In the genomic region with DNA sequence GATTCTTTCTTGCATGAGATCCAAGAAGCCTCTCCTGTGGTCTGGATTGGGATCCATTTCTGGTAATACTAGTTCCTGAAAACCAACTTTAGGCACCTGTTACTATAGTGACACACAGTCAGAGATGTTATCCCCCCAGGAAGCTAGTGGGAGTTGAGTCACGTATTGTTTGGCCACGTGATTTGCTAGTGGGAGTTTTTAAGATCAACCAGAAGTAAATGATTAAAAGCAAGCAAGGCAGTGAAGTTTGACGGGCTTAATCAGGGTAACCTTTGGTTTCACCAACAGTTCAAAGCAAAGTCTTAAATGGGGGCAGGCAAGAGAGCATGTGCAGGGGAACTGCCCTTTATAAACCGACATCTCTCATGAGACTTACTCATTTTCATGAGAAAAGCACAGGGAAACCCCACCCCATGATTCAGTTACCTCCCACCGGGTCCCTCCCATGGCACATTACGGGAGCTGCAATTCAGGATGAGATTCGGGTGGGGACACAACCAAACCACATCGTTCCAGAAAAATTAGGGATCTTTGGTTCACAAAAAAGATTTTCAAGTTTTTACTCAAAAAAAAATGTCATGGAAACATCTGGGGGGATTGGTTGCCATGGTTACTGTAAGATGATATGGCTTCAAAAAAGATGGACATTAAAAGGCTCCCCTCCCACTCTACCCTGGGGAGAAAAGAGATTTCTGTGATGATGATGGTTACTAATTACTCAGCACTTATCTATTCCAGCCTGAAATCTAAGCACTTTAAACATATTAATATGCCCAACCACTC, we compare ENCODE assay signal across 11 cellular contexts.
DNase-seq lines count a peak whose midpoint lies in the region; ATAC-seq, FAIRE-seq and TF ChIP-seq lines count a peak whose summit lies in the region.
"Had no signal": no experiment of that assay in that cellular context is flagged by ENCODE, and none has a peak within 500 bp of the region (broad histone marks: within the 10 kb centered on the region; RNA-seq: fewer than 3 reads in every experiment).

No MANE protein-coding gene starts in this region.

- no peaks in the 10 kb centered on the region for H3K36me3 ChIP-seq in liver (ENCODE audit: control insufficient read depth in 4 of 4, insufficient read depth in 3 of 4, low read depth in 1 of 4, low read length in 3 of 4)
- H3K36me3 ChIP-seq in A673 (ENCODE audit: insufficient read depth, low read length, poor library complexity, severe bottlenecking): no peaks in the 10 kb centered on the region

- CTCF ChIA-PET in A673 (lab: Charles Lee): no interaction called here

- no peak overlapping the region for H3K9ac ChIP-seq in liver (ENCODE audit: low read depth in 1 of 2, low read length in 2 of 2)

- peak; percentile 75 for FAIRE-seq in GM18507 (lab: Jason Lieb, UNC)
- FAIRE-seq: endometrium had no signal

- intact Hi-C loops in A673 (cut with micrococcal nuclease; ENCODE audit: unreplicated experiment): no loop called here

- no peak for DNase-seq in GM18507 (ENCODE audit: extremely low spot score, insufficient read length, low read depth)
- DNase-seq in HT1080 (ENCODE audit: low read depth): peak; percentile 88
- DNase-seq in A673 (ENCODE audit: low spot score): no peak
- no peak for DNase-seq in COLO829 (ENCODE audit: low spot score)
- DNase-seq in NCI-H1417 treated with DMSO at 0.1 percent for 48 hours (lab: John Stamatoyannopoulos, UW): no peak
- no peak for DNase-seq in NCI-H2227 (lab: John Stamatoyannopoulos, UW; ENCODE audit: unreplicated experiment)
- DNase-seq: activated CD4-positive, alpha-beta memory T cell treated with anti-CD3 and anti-CD28 coated beads, Interleukin-2, amount 10 ng/mL, durations not matched to agents 7 days and 5 days; NCI-H2171 had no signal

- no peaks in the 10 kb centered on the region for H3K9me3 ChIP-seq in liver (ENCODE audit: control insufficient read depth in 4 of 4, low read length in 3 of 4)
- H3K9me3 ChIP-seq in A673 (ENCODE audit: low read depth, low read length, poor library complexity, severe bottlenecking): no peaks in the 10 kb centered on the region

- H3K4me1 ChIP-seq in liver (ENCODE audit: control insufficient read depth in 4 of 4, insufficient read depth in 4 of 4, low read length in 3 of 4) (no peaks in the 10 kb centered on the region), A673 (ENCODE audit: insufficient read depth, low read length, poor library complexity, severe bottlenecking) (no peaks in the 10 kb centered on the region)

- no peak for TF ChIP-seq RAD21 in liver (IDR thresholded peaks at IDR 0.05)

- no TSS peak for BruUV-seq in A673 (replicated peaks; lab: Mats Ljungman, UMichigan)

- H3K27me3 ChIP-seq in liver (ENCODE audit: control insufficient read depth in 4 of 4, insufficient read depth in 4 of 4, low read length in 3 of 4) (no peaks in the 10 kb centered on the region), A673 (replicated peaks; ENCODE audit: insufficient read depth, low read depth, low read length, poor library complexity) (no peaks in the 10 kb centered on the region)

- 57% methylated on average over 8 of the region's 8 CpGs for WGBS in liver

- ATAC-seq in GM21576 (IDR thresholded peaks at IDR 0.05; ENCODE audit: unreplicated experiment): peak; percentile 65

- H3K27ac ChIP-seq in liver (ENCODE audit: low read depth in 1 of 2, low read length in 2 of 2): no peak overlapping the region
- no peak overlapping the region for H3K27ac ChIP-seq in A673 (ENCODE audit: low read depth, low read length, poor library complexity, severe bottlenecking)

- POLR2A ChIA-PET in A673 (lab: Charles Lee; ENCODE audit: low non-redundant PET): no interaction called here

- TF ChIP-seq CTCF in liver (IDR thresholded peaks at IDR 0.05; ENCODE audit: low read depth, low read length, missing input control): no peak
- TF ChIP-seq CTCF in A673 (conservative IDR thresholded peaks at IDR 0.05; ENCODE audit: low read depth, low read length): no peak

- H3K4me3 ChIP-seq in liver (ENCODE audit: low read depth in 1 of 3, low read length in 3 of 3) (no peak overlapping the region), A673 (ENCODE audit: low read depth, low read length, poor library complexity, severe bottlenecking) (no peak overlapping the region)

TF ChIP-seq in liver, 16 proteins besides CTCF, POLR2A, EP300 and RAD21:
- TF ChIP-seq, protein P1, sequence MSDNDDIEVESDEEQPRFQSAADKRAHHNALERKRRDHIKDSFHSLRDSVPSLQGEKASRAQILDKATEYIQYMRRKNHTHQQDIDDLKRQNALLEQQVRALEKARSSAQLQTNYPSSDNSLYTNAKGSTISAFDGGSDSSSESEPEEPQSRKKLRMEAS (IDR thresholded peaks at IDR 0.05): peak; percentile 22
- TF ChIP-seq GABPA (IDR thresholded peaks at IDR 0.05 in 1 of 2, conservative IDR thresholded peaks at IDR 0.05 in 1 of 2) (no peak), YY1 (IDR thresholded peaks at IDR 0.05) (no peak), RXRA (IDR thresholded peaks at IDR 0.05) (peak; percentile 8 to 58), JUND (IDR thresholded peaks at IDR 0.05) (peak in 1 of 2 donors; percentile 54), FOXA1 (IDR thresholded peaks at IDR 0.05) (no peak), NR2F2 (IDR thresholded peaks at IDR 0.05) (no peak), EGR1 (IDR thresholded peaks at IDR 0.05; ENCODE audit: low read depth in 2 of 2) (no peak), HNF4A (conservative IDR thresholded peaks at IDR 0.05) (peak; percentile 50 to 69), TAF1 (conservative IDR thresholded peaks at IDR 0.05) (no peak), FOXA2 (IDR thresholded peaks at IDR 0.05) (no peak), HNF4G (IDR thresholded peaks at IDR 0.05) (no peak), SP1 (IDR thresholded peaks at IDR 0.05) (peak; percentile 16)
- TF ChIP-seq, protein P2, sequence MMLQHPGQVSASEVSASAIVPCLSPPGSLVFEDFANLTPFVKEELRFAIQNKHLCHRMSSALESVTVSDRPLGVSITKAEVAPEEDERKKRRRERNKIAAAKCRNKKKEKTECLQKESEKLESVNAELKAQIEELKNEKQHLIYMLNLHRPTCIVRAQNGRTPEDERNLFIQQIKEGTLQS (IDR thresholded peaks at IDR 0.05): no peak
- TF ChIP-seq, protein P3, sequence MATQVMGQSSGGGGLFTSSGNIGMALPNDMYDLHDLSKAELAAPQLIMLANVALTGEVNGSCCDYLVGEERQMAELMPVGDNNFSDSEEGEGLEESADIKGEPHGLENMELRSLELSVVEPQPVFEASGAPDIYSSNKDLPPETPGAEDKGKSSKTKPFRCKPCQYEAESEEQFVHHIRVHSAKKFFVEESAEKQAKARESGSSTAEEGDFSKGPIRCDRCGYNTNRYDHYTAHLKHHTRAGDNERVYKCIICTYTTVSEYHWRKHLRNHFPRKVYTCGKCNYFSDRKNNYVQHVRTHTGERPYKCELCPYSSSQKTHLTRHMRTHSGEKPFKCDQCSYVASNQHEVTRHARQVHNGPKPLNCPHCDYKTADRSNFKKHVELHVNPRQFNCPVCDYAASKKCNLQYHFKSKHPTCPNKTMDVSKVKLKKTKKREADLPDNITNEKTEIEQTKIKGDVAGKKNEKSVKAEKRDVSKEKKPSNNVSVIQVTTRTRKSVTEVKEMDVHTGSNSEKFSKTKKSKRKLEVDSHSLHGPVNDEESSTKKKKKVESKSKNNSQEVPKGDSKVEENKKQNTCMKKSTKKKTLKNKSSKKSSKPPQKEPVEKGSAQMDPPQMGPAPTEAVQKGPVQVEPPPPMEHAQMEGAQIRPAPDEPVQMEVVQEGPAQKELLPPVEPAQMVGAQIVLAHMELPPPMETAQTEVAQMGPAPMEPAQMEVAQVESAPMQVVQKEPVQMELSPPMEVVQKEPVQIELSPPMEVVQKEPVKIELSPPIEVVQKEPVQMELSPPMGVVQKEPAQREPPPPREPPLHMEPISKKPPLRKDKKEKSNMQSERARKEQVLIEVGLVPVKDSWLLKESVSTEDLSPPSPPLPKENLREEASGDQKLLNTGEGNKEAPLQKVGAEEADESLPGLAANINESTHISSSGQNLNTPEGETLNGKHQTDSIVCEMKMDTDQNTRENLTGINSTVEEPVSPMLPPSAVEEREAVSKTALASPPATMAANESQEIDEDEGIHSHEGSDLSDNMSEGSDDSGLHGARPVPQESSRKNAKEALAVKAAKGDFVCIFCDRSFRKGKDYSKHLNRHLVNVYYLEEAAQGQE (IDR thresholded peaks at IDR 0.05): no peak
- TF ChIP-seq, protein P4, sequence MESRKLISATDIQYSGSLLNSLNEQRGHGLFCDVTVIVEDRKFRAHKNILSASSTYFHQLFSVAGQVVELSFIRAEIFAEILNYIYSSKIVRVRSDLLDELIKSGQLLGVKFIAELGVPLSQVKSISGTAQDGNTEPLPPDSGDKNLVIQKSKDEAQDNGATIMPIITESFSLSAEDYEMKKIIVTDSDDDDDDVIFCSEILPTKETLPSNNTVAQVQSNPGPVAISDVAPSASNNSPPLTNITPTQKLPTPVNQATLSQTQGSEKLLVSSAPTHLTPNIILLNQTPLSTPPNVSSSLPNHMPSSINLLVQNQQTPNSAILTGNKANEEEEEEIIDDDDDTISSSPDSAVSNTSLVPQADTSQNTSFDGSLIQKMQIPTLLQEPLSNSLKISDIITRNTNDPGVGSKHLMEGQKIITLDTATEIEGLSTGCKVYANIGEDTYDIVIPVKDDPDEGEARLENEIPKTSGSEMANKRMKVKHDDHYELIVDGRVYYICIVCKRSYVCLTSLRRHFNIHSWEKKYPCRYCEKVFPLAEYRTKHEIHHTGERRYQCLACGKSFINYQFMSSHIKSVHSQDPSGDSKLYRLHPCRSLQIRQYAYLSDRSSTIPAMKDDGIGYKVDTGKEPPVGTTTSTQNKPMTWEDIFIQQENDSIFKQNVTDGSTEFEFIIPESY (IDR thresholded peaks at IDR 0.05): no peak
